8 cellular contexts compared by ENCODE assay signal in genomic region chr11:64241430-64242153, GRCh38. TPM values are rescaled to one million over a fixed set of nuclear protein-coding genes. Genes with fewer than 3 reads are reported as not detected.
DNase-seq lines count a peak whose midpoint lies in the region; ATAC-seq and TF ChIP-seq lines count a peak whose summit lies in the region.

No MANE protein-coding gene starts in this region.

- peak overlapping the region; percentile 82 for H3K4me3 ChIP-seq in retinal pigment epithelial cell (ENCODE audit: low read length)

- no peak for TF ChIP-seq CTCF in retinal pigment epithelial cell (conservative IDR thresholded peaks at IDR 0.05; ENCODE audit: low read depth, low read length)

- DNase-seq in NCI-H1694 treated with DMSO at 0.1 percent for 48 hours (lab: John Stamatoyannopoulos, UW), result peak; percentile 88
- peak; percentile 99 to 100 (median 100) for DNase-seq in T-helper 17 cell
- peak; percentile 98 to 100 for DNase-seq in hippocampal formation (lab: John Stamatoyannopoulos, UW)
- peak; percentile 92 for DNase-seq in retinal pigment epithelial cell (ENCODE audit: low read depth)

- H3K27me3 Mint-ChIP-seq in T-helper 17 cell, result no peaks in the 10 kb centered on the region

- peak overlapping the region; percentile 98 for H3K27ac Mint-ChIP-seq in T-helper 17 cell

- H3K36me3 Mint-ChIP-seq in T-helper 17 cell (ENCODE audit: low read depth), result peaks cover 2% of the 10 kb centered on the region

- H3K27ac ChIP-seq in angular gyrus (ENCODE audit: low read depth, low read length), result peak overlapping the region; percentile 96

- TF ChIP-seq POLR2A in GM15510 (IDR thresholded peaks at IDR 0.05; ENCODE audit: borderline replicate concordance, extremely low read depth, insufficient read length), result peak; percentile 70

- peak overlapping the region; percentile 95 for H3K4me3 Mint-ChIP-seq in T-helper 17 cell

- H3K9me3 ChIP-seq in T-helper 17 cell (ENCODE audit: control insufficient read depth, low read length, poor library complexity, severe bottlenecking), result no peaks in the 10 kb centered on the region

- peaks cover 26% of the 10 kb centered on the region for H3K4me1 Mint-ChIP-seq in T-helper 17 cell

- ATAC-seq in HG02885 (IDR thresholded peaks at IDR 0.05; ENCODE audit: poor library complexity, unreplicated experiment) (peak; percentile 6), T-helper 17 cell (no peak), HG02798 (IDR thresholded peaks at IDR 0.05; ENCODE audit: poor library complexity, unreplicated experiment) (no peak)

RNA-seq across cellular contexts. Expression of gene FKBP2, which starts 0.7 kb away (rescaled TPM):
- 10 to 100 TPM; 27.4 to 29.1 TPM for total RNA-seq in T-helper 17 cell

RNA-seq across cellular contexts. Expression of gene PPP1R14B, which starts 5.2 kb away (rescaled TPM):
- 10 to 100 TPM; 38.7 to 48.2 TPM for total RNA-seq in T-helper 17 cell

RNA-seq across cellular contexts. Expression of gene VEGFB, which starts 7.2 kb away (rescaled TPM):
- 10 to 100 TPM; 44.9 to 48.3 TPM for total RNA-seq in T-helper 17 cell

RNA-seq across cellular contexts. Expression of gene PLCB3, which starts 9.7 kb away (rescaled TPM):
- total RNA-seq in T-helper 17 cell, result 1 to 10 TPM; 5.9 TPM

RNA-seq across cellular contexts. Expression of gene DNAJC4, which starts 11.2 kb away (rescaled TPM):
- total RNA-seq in T-helper 17 cell, result 10 to 100 TPM; 29.0 to 35.0 TPM
